8 cellular contexts compared by ENCODE assay signal in the genomic region with DNA sequence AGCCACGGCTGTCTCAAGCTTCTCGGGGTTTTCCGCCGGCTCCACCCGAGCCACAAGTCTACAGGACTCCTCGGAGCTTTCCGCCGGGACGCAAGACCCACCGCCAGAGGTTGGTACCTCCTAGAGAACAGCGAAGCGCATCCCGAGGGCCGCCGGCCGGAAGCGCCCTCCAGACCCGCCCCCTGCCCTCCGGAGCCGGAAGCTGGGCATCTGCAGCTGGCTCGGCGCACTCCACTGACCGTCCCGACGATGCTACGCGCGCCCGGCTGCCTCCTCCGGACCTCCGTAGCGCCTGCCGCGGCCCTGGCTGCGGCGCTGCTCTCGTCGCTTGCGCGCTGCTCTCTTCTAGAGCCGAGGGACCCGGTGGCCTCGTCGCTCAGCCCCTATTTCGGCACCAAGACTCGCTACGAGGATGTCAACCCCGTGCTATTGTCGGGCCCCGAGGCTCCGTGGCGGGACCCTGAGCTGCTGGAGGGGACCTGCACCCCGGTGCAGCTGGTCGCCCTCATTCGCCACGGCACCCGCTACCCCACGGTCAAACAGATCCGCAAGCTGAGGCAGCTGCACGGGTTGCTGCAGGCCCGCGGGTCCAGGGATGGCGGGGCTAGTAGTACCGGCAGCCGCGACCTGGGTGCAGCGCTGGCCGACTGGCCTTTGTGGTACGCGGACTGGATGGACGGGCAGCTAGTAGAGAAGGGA. TPM values are rescaled to one million over a fixed set of nuclear protein-coding genes. Genes with fewer than 3 reads are reported as not detected.
DNase-seq lines count a peak whose midpoint lies in the region; ATAC-seq and TF ChIP-seq lines count a peak whose summit lies in the region.

A gene with protein sequence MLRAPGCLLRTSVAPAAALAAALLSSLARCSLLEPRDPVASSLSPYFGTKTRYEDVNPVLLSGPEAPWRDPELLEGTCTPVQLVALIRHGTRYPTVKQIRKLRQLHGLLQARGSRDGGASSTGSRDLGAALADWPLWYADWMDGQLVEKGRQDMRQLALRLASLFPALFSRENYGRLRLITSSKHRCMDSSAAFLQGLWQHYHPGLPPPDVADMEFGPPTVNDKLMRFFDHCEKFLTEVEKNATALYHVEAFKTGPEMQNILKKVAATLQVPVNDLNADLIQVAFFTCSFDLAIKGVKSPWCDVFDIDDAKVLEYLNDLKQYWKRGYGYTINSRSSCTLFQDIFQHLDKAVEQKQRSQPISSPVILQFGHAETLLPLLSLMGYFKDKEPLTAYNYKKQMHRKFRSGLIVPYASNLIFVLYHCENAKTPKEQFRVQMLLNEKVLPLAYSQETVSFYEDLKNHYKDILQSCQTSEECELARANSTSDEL (plus strand): TSS at position 227 of the 699 bp plus-strand sequence. CDS start 23 bp downstream, at position 250.

- no peaks in the 10 kb centered on the region for H3K27me3 ChIP-seq in heart right ventricle

- no peaks in the 10 kb centered on the region for H3K9me3 ChIP-seq in heart right ventricle

- H3K4me3 ChIP-seq in GM12865 (ENCODE audit: low read depth, low read length) = peak within 1 kb of the TSS; percentile 85
- H3K4me3 ChIP-seq in HFF-Myc (replicated peaks; ENCODE audit: low read depth, low read length) = peak within 1 kb of the TSS; percentile 89
- H3K4me3 ChIP-seq in heart right ventricle = peak within 1 kb of the TSS; percentile 63 to 97 (median 90)

- ATAC-seq in heart right ventricle = peak; percentile 96 to 99 (median 98)

- H3K36me3 ChIP-seq in heart right ventricle = peaks cover 0 to 23% (median 7%) of the 10 kb centered on the region in 9 donors

- H3K27ac ChIP-seq in heart right ventricle = peak within 1 kb of the TSS; percentile 25 to 93 (median 84)

- H3K4me1 ChIP-seq in heart right ventricle = peaks cover 0 to 38% (median 24%) of the 10 kb centered on the region in 9 donors

- no peak for TF ChIP-seq CTCF in GM12865 (IDR thresholded peaks at IDR 0.05; ENCODE audit: insufficient read depth, low read depth, low read length, missing control alignments)
- TF ChIP-seq CTCF in HFF-Myc (IDR thresholded peaks at IDR 0.05; ENCODE audit: low read depth, low read length, missing control alignments) = no peak
- no peak for TF ChIP-seq CTCF in heart right ventricle (IDR thresholded peaks at IDR 0.05)

- WGBS in heart right ventricle, 2 donors = 0% methylated on average over 71 of the region's 71 CpGs

- peak; percentile 88 for DNase-seq in GM12865 (ENCODE audit: low read depth)
- peak; percentile 54 for DNase-seq in HFF-Myc (ENCODE audit: extremely low read depth, low read depth)
- peak; percentile 62 for DNase-seq in MV-4-11 (lab: John Stamatoyannopoulos, UW)
- peak; percentile 32 to 74 (median 45) for DNase-seq in T-helper 1 cell
- DNase-seq in amniotic epithelial cell (ENCODE audit: low read depth) = peak; percentile 82
- peak; percentile 77 to 85 for DNase-seq in heart right ventricle
- peak; percentile 76 to 98 (median 87) for DNase-seq in posterior cingulate gyrus
- DNase-seq in ureter (ENCODE audit: low spot score) = peak; percentile 86

- intact Hi-C loops in heart right ventricle (cut with DNase I) = no loop called here
- intact Hi-C loops in posterior cingulate gyrus (cut with DNase I) = no loop called here

RNA-seq across cellular contexts. Expression of the gene that starts here (rescaled TPM):
- total RNA-seq in heart right ventricle (1 to 10 TPM; 5.0 to 6.8 (median 5.9) TPM), ureter (14.1 TPM)
- 1 to 10 TPM; 4.3 to 8.7 TPM for polyA plus RNA-seq in heart right ventricle

Comparison
In these comparisons a context has a peak if more than half of its experiments do, and no peak if none do; other contexts are left out.
1. Peak in every context shown above with its lines: DNase-seq, ATAC-seq, H3K4me3 ChIP-seq and H3K27ac ChIP-seq.